In the genomic region with DNA sequence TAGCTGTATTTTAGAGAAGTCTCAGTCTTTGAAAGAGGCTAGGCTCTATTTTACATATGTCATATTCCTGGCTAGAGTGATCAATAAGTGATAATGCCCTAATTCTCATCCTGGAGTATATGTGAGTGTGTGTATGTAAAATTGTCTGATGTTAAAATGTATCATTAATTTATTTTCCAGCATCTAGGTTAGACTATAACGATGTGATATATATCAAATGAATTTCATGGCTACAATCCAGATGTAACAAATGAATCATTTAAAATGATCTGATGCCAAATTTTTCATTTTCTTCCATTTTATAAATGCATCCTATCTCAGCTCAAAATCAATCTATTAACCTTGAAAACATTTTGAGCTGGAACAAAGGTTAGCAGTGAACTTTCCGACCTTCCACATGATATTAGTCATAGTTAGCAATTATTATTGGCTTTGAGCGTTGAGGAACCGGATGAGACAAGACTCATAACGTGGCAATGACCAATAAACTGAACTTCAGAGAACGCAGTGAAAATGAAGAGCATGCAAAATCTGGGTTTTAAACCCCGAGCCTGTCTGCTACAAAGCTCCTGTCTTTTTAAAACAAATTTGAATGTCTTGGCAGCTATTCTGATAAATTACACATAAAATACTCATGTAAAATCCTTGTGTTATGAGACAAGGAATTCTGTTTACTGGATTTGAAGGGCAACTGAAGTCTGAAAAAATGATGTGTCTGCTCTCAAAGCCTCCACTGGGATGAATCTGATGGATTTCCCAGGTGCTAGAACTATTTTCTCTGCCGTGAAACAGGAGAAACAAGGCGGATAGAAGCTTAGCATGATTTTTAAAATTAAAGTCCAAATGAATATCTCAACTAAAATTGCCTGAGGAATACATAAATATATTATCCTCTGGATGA, we compare ENCODE assay signal across 13 cellular contexts.
DNase-seq lines count a peak whose midpoint lies in the region; ATAC-seq, FAIRE-seq and TF ChIP-seq lines count a peak whose summit lies in the region.
"Had no signal": no experiment of that assay in that cellular context is flagged by ENCODE, and none has a peak within 500 bp of the region (broad histone marks: within the 10 kb centered on the region; RNA-seq: fewer than 3 reads in every experiment).

No MANE protein-coding gene starts in this region.

- TF ChIP-seq CTCF in upper lobe of right lung (IDR thresholded peaks at IDR 0.05) (no peak), GM10248 (IDR thresholded peaks at IDR 0.05; ENCODE audit: control extremely low read depth, extremely low read depth, low read depth, missing control alignments) (no peak), D721Med (IDR thresholded peaks at IDR 0.05; ENCODE audit: insufficient read depth, missing control alignments) (no peak)

- no peak for FAIRE-seq in D721Med (lab: Jason Lieb, UNC)
- FAIRE-seq: TTC549 had no signal

- H3K27me3 ChIP-seq in upper lobe of right lung: no peaks in the 10 kb centered on the region

- DNase-seq in GM03348 (ENCODE audit: low spot score) (peak; percentile 70), RPMI7951 (ENCODE audit: low read depth) (peak; percentile 72), retina (peak; percentile 4), upper lobe of right lung (no peak), GM10248 (ENCODE audit: extremely low spot score) (no peak), D721Med (ENCODE audit: insufficient read length, low spot score) (no peak)
- DNase-seq in activated CD8-positive, alpha-beta memory T cell treated with anti-CD3 and anti-CD28 coated beads, Interleukin-2, amount 50 U/mL, for 4 hours: no peak
- DNase-seq: DMS53; NCI-H1436; stimulated activated CD4-positive, alpha-beta T cell treated with anti-CD3 and anti-CD28 coated beads, Interleukin-4, amount 100 ng/mL, for 24 hours had no signal

- H3K9me3 ChIP-seq in upper lobe of right lung: no peaks in the 10 kb centered on the region

- no peak overlapping the region for H3K27ac ChIP-seq in upper lobe of right lung
- H3K27ac ChIP-seq: coronary artery had no signal

- no peak overlapping the region for H3K4me3 ChIP-seq in upper lobe of right lung
- H3K4me3 ChIP-seq: coronary artery had no signal

- POLR2A ChIA-PET in GM10248 (lab: Yijun Ruan, JAX): no interaction called here

- no peaks in the 10 kb centered on the region for H3K36me3 ChIP-seq in upper lobe of right lung

- intact Hi-C loops in upper lobe of right lung (cut with DNase I): no loop called here

- peak; percentile 69 for ATAC-seq in esophagus mucosa
- ATAC-seq in upper lobe of right lung: no peak

- no peaks in the 10 kb centered on the region for H3K4me1 ChIP-seq in upper lobe of right lung

- CTCF ChIA-PET in GM10248 (lab: Yijun Ruan, JAX): interaction anchor here (1.2 to 2.3 kb wide), 2 partner anchors 8 to 24 kb away, joined by 5 to 7 read pairs; no protein-coding TSS in a partner anchor

Comparison
In these comparisons a context has a peak if more than half of its experiments do, and no peak if none do; other contexts are left out.
1. DNase-seq: peak in GM03348 (single experiment), RPMI7951 (single experiment) and retina (single experiment); none in upper lobe of right lung (single experiment), GM10248 (single experiment), D721Med (single experiment) and activated CD8-positive, alpha-beta memory T cell treated with anti-CD3 and anti-CD28 coated beads, Interleukin-2, amount 50 U/mL, for 4 hours (single experiment).